Comparison of ENCODE assay signal across 28 cellular contexts in the genomic region with DNA sequence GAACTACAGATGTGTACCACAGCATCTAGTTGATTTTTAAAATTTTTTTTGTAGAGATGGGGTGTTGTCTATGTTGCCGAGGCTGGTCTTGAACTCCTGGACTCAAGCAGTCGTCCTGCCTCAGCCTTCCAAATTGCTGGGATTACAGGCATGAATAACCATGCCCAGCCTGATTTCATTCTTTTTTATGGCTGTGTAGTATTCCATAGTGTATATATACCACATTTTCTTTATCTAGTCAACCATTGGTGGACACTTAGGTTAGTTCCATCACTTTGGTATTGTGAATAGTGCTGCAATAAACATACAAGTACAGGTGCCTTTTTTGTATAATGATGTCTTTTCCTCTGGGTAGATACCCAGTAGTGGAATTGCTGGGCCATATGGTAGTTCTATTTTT.
"Had no signal": no experiment of that assay in that cellular context is flagged by ENCODE, and none has a peak within 500 bp of the region (broad histone marks: within the 10 kb centered on the region; RNA-seq: fewer than 3 reads in every experiment).

No MANE protein-coding gene starts in this region.

- H3K27me3 ChIP-seq: ascending aorta, breast epithelium, cardiac muscle cell, colonic mucosa, esophagus squamous epithelium, heart left ventricle had no signal

- H3K9me3 Mint-ChIP-seq: activated CD4-positive, alpha-beta memory T cell treated with anti-CD3 and anti-CD28 coated beads, Interleukin-2, amount 10 ng/mL, durations not matched to agents 7 days and 5 days; activated CD4-positive, alpha-beta T cell treated with anti-CD3 and anti-CD28 coated beads, Interleukin-2, amount 10 ng/mL, durations not matched to agents 24 days and 14 days; activated T-cell treated with anti-CD3 and anti-CD28 coated beads, Interleukin-2, amount 50 U/mL, for 4 hours; activated T-helper 17 cell treated with anti-CD3 and anti-CD28 coated beads, Interleukin-2, amount 50 U/mL, for 72 hours; T-helper 2 cell treated with Interferon-gamma antibody and Interleukin-4, amounts not matched to agents 5 μg/mL and 100 μg/mL, for 36 hours had no signal

- H3K4me3 Mint-ChIP-seq: activated CD4-positive, alpha-beta memory T cell treated with anti-CD3 and anti-CD28 coated beads, Interleukin-2, amount 10 ng/mL, durations not matched to agents 7 days and 5 days; activated CD4-positive, alpha-beta T cell treated with anti-CD3 and anti-CD28 coated beads for 36 hours; activated CD4-positive, alpha-beta T cell treated with anti-CD3 and anti-CD28 coated beads, Interleukin-2, amount 10 ng/mL, durations not matched to agents 24 days and 14 days; activated naive CD8-positive, alpha-beta T cell treated with anti-CD3 and anti-CD28 coated beads for 36 hours; T-helper 17 cell; T-helper 2 cell treated with Interferon-gamma antibody and Interleukin-4, amounts not matched to agents 5 μg/mL and 100 μg/mL, for 36 hours had no signal

- H3K9me3 ChIP-seq: ascending aorta, breast epithelium, colonic mucosa, esophagus squamous epithelium, heart left ventricle had no signal

- H3K4me1 ChIP-seq: colonic mucosa had no signal

- ATAC-seq: activated CD4-positive, alpha-beta T cell treated with anti-CD3 and anti-CD28 coated beads for 36 hours; activated T-cell treated with anti-CD3 and anti-CD28 coated beads, Interleukin-2, amount 50 U/mL, for 4 hours; activated T-helper 17 cell treated with anti-CD3 and anti-CD28 coated beads, Interleukin-2, amount 50 U/mL, for 72 hours; heart left ventricle; T-helper 17 cell had no signal

- H3K27ac Mint-ChIP-seq: activated CD4-positive, alpha-beta memory T cell treated with anti-CD3 and anti-CD28 coated beads, Interleukin-2, amount 10 ng/mL, durations not matched to agents 7 days and 5 days; activated CD4-positive, alpha-beta T cell treated with anti-CD3 and anti-CD28 coated beads for 36 hours; activated CD4-positive, alpha-beta T cell treated with anti-CD3 and anti-CD28 coated beads, Interleukin-2, amount 10 ng/mL, durations not matched to agents 24 days and 14 days; activated naive CD8-positive, alpha-beta T cell treated with anti-CD3 and anti-CD28 coated beads for 36 hours; T-helper 17 cell; T-helper 2 cell treated with Interferon-gamma antibody and Interleukin-4, amounts not matched to agents 5 μg/mL and 100 μg/mL, for 36 hours had no signal

- H3K27ac ChIP-seq: breast epithelium, cardiac muscle cell, colonic mucosa, epithelial cell of prostate, esophagus squamous epithelium, heart left ventricle had no signal

- H3K36me3 ChIP-seq: ascending aorta, breast epithelium, cardiac muscle cell, colonic mucosa, esophagus squamous epithelium, heart left ventricle had no signal

- DNase-seq: activated CD4-positive, alpha-beta memory T cell treated with anti-CD3 and anti-CD28 coated beads, Interleukin-2, amount 10 ng/mL, durations not matched to agents 7 days and 5 days; activated CD4-positive, alpha-beta T cell treated with anti-CD3 and anti-CD28 coated beads for 36 hours; activated CD4-positive, alpha-beta T cell treated with anti-CD3 and anti-CD28 coated beads, Interleukin-2, amount 10 ng/mL, durations not matched to agents 24 days and 14 days; activated CD4-positive, alpha-beta T cell treated with anti-CD3 and anti-CD28 coated beads, Interleukin-2, amount 50 U/mL, for 4 hours; activated CD4-positive, CD25-positive, alpha-beta regulatory T cell; activated CD4-positive, CD25-positive, alpha-beta regulatory T cell treated with anti-CD3 and anti-CD28 coated beads, Interleukin-2, amount 50 U/mL, for 72 hours; activated CD8-positive, alpha-beta memory T cell treated with anti-CD3 and anti-CD28 coated beads, Interleukin-2, amount 50 U/mL, for 48 hours; activated effector memory CD4-positive, alpha-beta T cell treated with Interleukin-2 at 50 U/mL for 16 hours; activated gamma-delta T cell treated with Interleukin-2 at 50 U/mL for 16 hours; activated naive CD4-positive, alpha-beta T cell treated with anti-CD3 and anti-CD28 coated beads, Interleukin-2, amount 50 U/mL, for 16 hours; activated naive CD4-positive, alpha-beta T cell treated with Interleukin-2 at 50 U/mL for 16 hours; activated naive CD8-positive, alpha-beta T cell treated with anti-CD3 and anti-CD28 coated beads for 36 hours; activated T-cell treated with anti-CD3 and anti-CD28 coated beads, Interleukin-2, amount 50 U/mL, for 4 hours; central memory CD4-positive, alpha-beta T cell; cerebellar nuclear complex; colonic mucosa; effector CD8-positive, alpha-beta T cell; esophagus squamous epithelium; foreskin melanocyte; heart left ventricle; T-helper 1 cell; T-helper 17 cell had no signal

- H3K27me3 Mint-ChIP-seq: activated CD4-positive, alpha-beta memory T cell treated with anti-CD3 and anti-CD28 coated beads, Interleukin-2, amount 10 ng/mL, durations not matched to agents 7 days and 5 days; activated CD4-positive, alpha-beta T cell treated with anti-CD3 and anti-CD28 coated beads for 36 hours; activated CD4-positive, alpha-beta T cell treated with anti-CD3 and anti-CD28 coated beads, Interleukin-2, amount 10 ng/mL, durations not matched to agents 24 days and 14 days; activated naive CD8-positive, alpha-beta T cell treated with anti-CD3 and anti-CD28 coated beads for 36 hours; activated T-helper 17 cell treated with anti-CD3 and anti-CD28 coated beads, Interleukin-2, amount 50 U/mL, for 72 hours; T-helper 17 cell had no signal

- H3K4me3 ChIP-seq: ascending aorta, breast epithelium, cardiac muscle cell, colonic mucosa, esophagus squamous epithelium, heart left ventricle had no signal
